2 cellular contexts compared by ENCODE assay signal in the genomic region with DNA sequence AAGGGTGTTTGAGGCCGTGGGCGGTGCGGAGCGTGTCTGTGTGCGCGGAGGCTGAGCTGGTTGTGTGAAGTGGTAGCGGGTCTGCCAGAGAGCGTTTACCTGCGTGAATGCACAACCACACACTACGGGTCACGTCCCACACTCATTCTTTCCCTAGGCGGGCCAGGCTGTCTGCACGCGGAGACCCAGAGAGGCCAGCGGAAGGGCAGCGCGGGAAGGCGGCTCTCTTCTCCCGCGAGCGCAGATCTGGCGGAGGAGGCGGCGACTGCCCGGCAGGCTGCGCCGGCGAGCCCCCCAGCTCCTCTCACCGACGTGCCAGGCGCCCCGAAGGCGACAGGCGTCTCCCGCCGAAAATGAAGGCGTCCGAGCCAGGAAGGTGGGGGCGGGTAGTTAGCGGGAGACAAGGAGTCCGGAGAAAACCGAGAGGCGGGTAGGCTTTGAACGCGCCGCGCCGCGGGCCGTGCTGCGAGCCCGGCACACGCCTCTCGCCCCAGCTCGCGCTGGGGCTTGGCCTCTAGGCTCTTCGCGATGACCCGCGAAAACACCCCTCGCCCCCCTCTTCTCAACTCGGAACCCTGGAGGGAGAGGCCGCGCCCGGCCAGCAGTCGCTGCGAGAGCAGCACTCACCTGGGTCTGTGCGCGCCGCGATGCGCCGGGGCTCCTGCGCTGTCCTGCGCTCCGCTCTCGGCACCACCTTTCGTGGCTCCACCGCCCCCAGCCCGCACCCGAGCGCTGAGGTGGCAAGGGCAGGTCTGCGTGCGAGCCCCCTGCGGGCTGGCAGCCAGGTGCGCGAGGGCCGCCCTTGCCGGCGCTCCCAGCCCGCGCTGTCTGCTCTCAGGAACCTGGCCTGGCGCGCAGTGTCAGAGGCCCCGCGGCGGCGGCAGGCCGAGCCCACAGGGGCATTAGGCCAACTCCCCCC.
TF ChIP-seq lines count a peak whose summit lies in the region.

No MANE protein-coding gene starts in this region.

TF ChIP-seq in endothelial cell of umbilical vein, 7 proteins besides CTCF, POLR2A, EP300 and RAD21:
- no peak for TF ChIP-seq JUN (IDR thresholded peaks at IDR 0.05; ENCODE audit: borderline replicate concordance, insufficient read depth, insufficient read length, low read depth)
- peak; percentile 96 for TF ChIP-seq EZH2 (IDR thresholded peaks at IDR 0.05; ENCODE audit: borderline replicate concordance, low read depth, low read length, severe bottlenecking)

TF ChIP-seq in neural cell, 6 proteins besides CTCF, POLR2A, EP300 and RAD21:
- TF ChIP-seq EZH2 (IDR thresholded peaks at IDR 0.05; ENCODE audit: borderline replicate concordance, insufficient read depth, low read length, poor library complexity, severe bottlenecking) (peak; percentile 98), POLR2AphosphoS5 (IDR thresholded peaks at IDR 0.05) (no peak)
